In genomic region chr11:65426839-65427690, GRCh38 we compare ENCODE assay signal across 8 cellular contexts.
DNase-seq lines count a peak whose midpoint lies in the region; ATAC-seq and TF ChIP-seq lines count a peak whose summit lies in the region.

No MANE protein-coding gene starts in this region.

- no peak for ATAC-seq in HG02623 (IDR thresholded peaks at IDR 0.05; ENCODE audit: unreplicated experiment)
- ATAC-seq in HG03159 (IDR thresholded peaks at IDR 0.05; ENCODE audit: unreplicated experiment) = no peak
- no peak for ATAC-seq in HG03457 (IDR thresholded peaks at IDR 0.05; ENCODE audit: unreplicated experiment)

- H3K27ac ChIP-seq in HL-60 (replicated peaks) = peak overlapping the region; percentile 100

- H3K27me3 ChIP-seq in HL-60 (ENCODE audit: insufficient read depth, poor library complexity, severe bottlenecking) = no peaks in the 10 kb centered on the region

- H3K9me3 Mint-ChIP-seq in nephron progenitor cell = no peaks in the 10 kb centered on the region

- peak; percentile 86 for TF ChIP-seq POLR2A in erythroblast (IDR thresholded peaks at IDR 0.05; ENCODE audit: low read length)

- H3K36me3 Mint-ChIP-seq in nephron progenitor cell (ENCODE audit: low read depth) = no peaks in the 10 kb centered on the region

- no peaks in the 10 kb centered on the region for H3K27me3 Mint-ChIP-seq in nephron progenitor cell (ENCODE audit: low read depth, poor library complexity)

- H3K4me3 Mint-ChIP-seq in nephron progenitor cell = peak overlapping the region; percentile 95

- peak overlapping the region; percentile 72 for H3K27ac Mint-ChIP-seq in nephron progenitor cell

- TF ChIP-seq CTCF in AG09309 (IDR thresholded peaks at IDR 0.05; ENCODE audit: control insufficient read depth, insufficient read depth, low read depth, low read length, missing control alignments) (no peak), HL-60 (IDR thresholded peaks at IDR 0.05; ENCODE audit: insufficient read depth, low read length) (no peak), nephron progenitor cell (IDR thresholded peaks at IDR 0.05) (no peak)

- DNase-seq in AG09309 (ENCODE audit: low read depth) (peak; percentile 68), HL-60 (ENCODE audit: low read depth in 1 of 2, low spot score in 1 of 2) (peak in 1 of 2 experiments; percentile 28), erythroblast (lab: John Stamatoyannopoulos, UW) (peak; percentile 78 to 87), nephron progenitor cell (no peak)
- peak; percentile 50 for DNase-seq in activated CD4-positive, alpha-beta T cell treated with anti-CD3 and anti-CD28 coated beads, Interleukin-2, amount 50 U/mL, for 1 hour

- peak overlapping the region; percentile 70 for H3K4me3 ChIP-seq in AG09309 (ENCODE audit: control insufficient read depth, low read depth, low read length)
- H3K4me3 ChIP-seq in HL-60 (replicated peaks; ENCODE audit: insufficient read depth, low read length) = peak overlapping the region; percentile 37

- peaks cover 85% of the 10 kb centered on the region for H3K4me1 Mint-ChIP-seq in nephron progenitor cell
